In genomic region chr5:160042674-160043073, GRCh38 we compare ENCODE assay signal across 27 cellular contexts.
"Had no signal": no experiment of that assay in that cellular context is flagged by ENCODE, and none has a peak within 500 bp of the region (broad histone marks: within the 10 kb centered on the region; RNA-seq: fewer than 3 reads in every experiment).

No MANE protein-coding gene starts in this region.

- ATAC-seq: heart right ventricle; left lung; naive thymus-derived CD4-positive, alpha-beta T cell; stimulated activated effector memory CD8-positive, alpha-beta T cell treated with anti-CD3 and anti-CD28 coated beads, Interleukin-12 subunit alpha, Interleukin-12 subunit beta, amount 100 ng/mL, for 72 hours had no signal

- H3K27ac Mint-ChIP-seq: naive thymus-derived CD4-positive, alpha-beta T cell; nephron; neural progenitor cell; stimulated activated effector memory CD8-positive, alpha-beta T cell treated with anti-CD3 and anti-CD28 coated beads, Interleukin-12 subunit alpha, Interleukin-12 subunit beta, amount 100 ng/mL, for 72 hours had no signal

- H2AFZ ChIP-seq: neural progenitor cell had no signal

- H3K27me3 ChIP-seq: esophagus squamous epithelium, heart right ventricle, left lung, neural progenitor cell, right atrium auricular region, sigmoid colon, stomach, thyroid gland had no signal

- H3K9me3 Mint-ChIP-seq: naive thymus-derived CD4-positive, alpha-beta T cell; nephron; neural progenitor cell; stimulated activated effector memory CD8-positive, alpha-beta T cell treated with anti-CD3 and anti-CD28 coated beads, Interleukin-12 subunit alpha, Interleukin-12 subunit beta, amount 100 ng/mL, for 72 hours had no signal

- H3K9me3 ChIP-seq: esophagus squamous epithelium, heart right ventricle, left lung, prostate gland, right atrium auricular region, sigmoid colon, stomach, thyroid gland had no signal

- H3K4me3 ChIP-seq: coronary artery, esophagus squamous epithelium, heart right ventricle, left lung, neural progenitor cell, prostate gland, right atrium auricular region, sigmoid colon, stomach, thyroid gland had no signal

- DNase-seq: dermis blood vessel endothelial cell; effector memory CD4-positive, alpha-beta T cell; erythroblast; esophagus squamous epithelium; foreskin melanocyte; glutamatergic neuron; heart right ventricle; hippocampal formation; kidney; left lung; mammary epithelial cell; mesendoderm; midbrain; naive thymus-derived CD4-positive, alpha-beta T cell; sigmoid colon; stimulated activated CD4-positive, alpha-beta T cell treated with anti-CD3 and anti-CD28 coated beads, Interleukin-2, amount 100 ng/mL, for 24 hours; stimulated activated CD4-positive, alpha-beta T cell treated with anti-CD3 and anti-CD28 coated beads, Interleukin-4, amount 100 ng/mL, for 24 hours; stimulated activated naive CD4-positive, alpha-beta T cell treated with Interleukin-2 at 50 U/mL for 16 hours; stomach; thyroid gland; trophoblast cell had no signal

- H3K36me3 ChIP-seq: prostate gland had no signal

- H3K27ac ChIP-seq: coronary artery, esophagus squamous epithelium, heart right ventricle, left lung, neural progenitor cell, prostate gland, right atrium auricular region, sigmoid colon, stomach, thyroid gland had no signal

- H3K4me2 ChIP-seq: neural progenitor cell had no signal

- FAIRE-seq: kidney had no signal

- H3K27me3 Mint-ChIP-seq: naive thymus-derived CD4-positive, alpha-beta T cell had no signal

- H3K4me3 Mint-ChIP-seq: naive thymus-derived CD4-positive, alpha-beta T cell; nephron; neural progenitor cell; stimulated activated effector memory CD8-positive, alpha-beta T cell treated with anti-CD3 and anti-CD28 coated beads, Interleukin-12 subunit alpha, Interleukin-12 subunit beta, amount 100 ng/mL, for 72 hours had no signal

- H3K4me1 Mint-ChIP-seq: neural progenitor cell had no signal

- H3K9ac ChIP-seq: neural progenitor cell had no signal

- H3K4me1 ChIP-seq: esophagus squamous epithelium, neural progenitor cell, prostate gland, sigmoid colon, stomach had no signal
